ENCODE assay signal across 8 cellular contexts in the genomic region with DNA sequence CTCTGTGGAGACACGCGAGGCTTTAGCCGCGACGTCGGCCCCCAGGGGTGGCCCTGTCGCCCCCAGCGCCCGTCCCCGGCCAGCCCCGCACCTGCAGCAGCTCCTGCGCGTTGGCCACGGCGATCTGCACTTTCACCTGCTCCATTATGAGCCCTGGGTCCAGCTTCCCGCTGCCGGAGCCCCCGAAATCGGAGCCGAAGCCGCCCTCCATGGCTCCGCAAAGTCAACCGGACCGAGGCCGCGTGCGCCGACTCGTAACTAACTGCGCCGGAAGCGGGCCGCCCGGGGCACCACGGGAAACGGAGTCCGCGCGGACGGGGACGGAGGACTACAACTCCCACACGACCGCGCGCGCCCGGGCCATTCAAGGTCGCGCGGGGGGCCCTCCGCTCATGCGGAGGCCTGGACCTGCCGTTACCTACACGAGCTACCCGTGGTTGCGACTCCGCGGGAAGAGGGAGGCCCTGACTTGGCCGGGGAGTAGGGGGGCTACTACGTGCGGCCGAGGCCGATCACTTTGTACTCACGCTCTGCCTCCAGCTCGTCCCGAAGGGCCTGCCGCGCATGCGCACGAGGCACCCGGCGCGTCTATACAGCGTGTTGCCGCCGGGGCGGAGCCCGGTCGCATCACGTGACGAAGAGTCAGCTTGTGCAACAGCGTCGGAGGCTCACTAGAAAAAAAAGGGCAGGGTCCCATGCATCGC. TPM values are rescaled to one million over a fixed set of nuclear protein-coding genes. Genes with fewer than 3 reads are reported as not detected.
DNase-seq lines count a peak whose midpoint lies in the region; ATAC-seq and TF ChIP-seq lines count a peak whose summit lies in the region.

A gene (minus strand): TSS at position 264 of the 704 bp plus-strand sequence. CDS start 53 bp downstream, at position 211.

- H3K27me3 ChIP-seq in BLaER1 treated with 17β-estradiol and CSF1 and Interleukin-3, amounts not matched to agents 10 nM and 100 nM = no peaks in the 10 kb centered on the region
- H3K27me3 ChIP-seq in colonic mucosa = no peaks in the 10 kb centered on the region

- H3K4me2 ChIP-seq in BLaER1 treated with 17β-estradiol and CSF1 and Interleukin-3, amounts not matched to agents 10 nM and 100 nM = peak within 1 kb of the TSS; percentile 89 to 100 (median 99)

- peak within 1 kb of the TSS; percentile 95 for H3K4me3 Mint-ChIP-seq in activated CD4-positive, alpha-beta T cell treated with anti-CD3 and anti-CD28 coated beads, Interleukin-2, amount 10 ng/mL, durations not matched to agents 24 days and 14 days

- H3K9me3 ChIP-seq in BLaER1 treated with 17β-estradiol and CSF1 and Interleukin-3, amounts not matched to agents 10 nM and 100 nM (replicated peaks in 1 of 11) = no peaks in the 10 kb centered on the region
- H3K9me3 ChIP-seq in colonic mucosa = no peaks in the 10 kb centered on the region

- ATAC-seq in GM19351 (IDR thresholded peaks at IDR 0.05; ENCODE audit: unreplicated experiment) (peak; percentile 85), HG03520 (IDR thresholded peaks at IDR 0.05; ENCODE audit: unreplicated experiment) (peak; percentile 71), left colon (peak; percentile 91)

- peak within 1 kb of the TSS; percentile 98 for H3K27ac Mint-ChIP-seq in activated CD4-positive, alpha-beta T cell treated with anti-CD3 and anti-CD28 coated beads, Interleukin-2, amount 10 ng/mL, durations not matched to agents 24 days and 14 days

- peak; percentile 98 for DNase-seq in NCI-H69 (lab: John Stamatoyannopoulos, UW)
- peak; percentile 100 for DNase-seq in activated CD4-positive, alpha-beta T cell treated with anti-CD3 and anti-CD28 coated beads, Interleukin-2, amount 10 ng/mL, durations not matched to agents 24 days and 14 days
- DNase-seq in colonic mucosa = peak; percentile 97
- peak; percentile 96 to 98 for DNase-seq in left colon
- peak; percentile 92 to 96 for DNase-seq in stimulated activated CD4-positive, alpha-beta T cell treated with anti-CD3 and anti-CD28 coated beads, Interleukin-1b, Interleukin-23, amount 100 ng/mL, for 4 hours (ENCODE audit: low read depth in 2 of 2)

- H3K4me1 Mint-ChIP-seq in activated CD4-positive, alpha-beta T cell treated with anti-CD3 and anti-CD28 coated beads, Interleukin-2, amount 10 ng/mL, durations not matched to agents 24 days and 14 days = peaks cover 9% of the 10 kb centered on the region

- H3K36me3 Mint-ChIP-seq in activated CD4-positive, alpha-beta T cell treated with anti-CD3 and anti-CD28 coated beads, Interleukin-2, amount 10 ng/mL, durations not matched to agents 24 days and 14 days (ENCODE audit: low read depth) = peaks cover 34% of the 10 kb centered on the region

- no peaks in the 10 kb centered on the region for H3K9me3 Mint-ChIP-seq in activated CD4-positive, alpha-beta T cell treated with anti-CD3 and anti-CD28 coated beads, Interleukin-2, amount 10 ng/mL, durations not matched to agents 24 days and 14 days

- H3K27me3 Mint-ChIP-seq in activated CD4-positive, alpha-beta T cell treated with anti-CD3 and anti-CD28 coated beads, Interleukin-2, amount 10 ng/mL, durations not matched to agents 24 days and 14 days = no peaks in the 10 kb centered on the region

- H3K9ac ChIP-seq in BLaER1 treated with 17β-estradiol and CSF1 and Interleukin-3, amounts not matched to agents 10 nM and 100 nM = peak within 1 kb of the TSS; percentile 94 to 100 (median 98)
- H3K9ac ChIP-seq in colonic mucosa (ENCODE audit: low read depth in 2 of 2, low read length in 2 of 2) = peak within 1 kb of the TSS; percentile 79 to 93

- peak within 1 kb of the TSS; percentile 97 to 100 (median 99) for H3K27ac ChIP-seq in BLaER1 treated with 17β-estradiol and CSF1 and Interleukin-3, amounts not matched to agents 10 nM and 100 nM
- peak within 1 kb of the TSS; percentile 94 for H3K27ac ChIP-seq in colonic mucosa

- peaks cover 38 to 70% (median 58%) of the 10 kb centered on the region in 11 experiments for H3K36me3 ChIP-seq in BLaER1 treated with 17β-estradiol and CSF1 and Interleukin-3, amounts not matched to agents 10 nM and 100 nM
- H3K36me3 ChIP-seq in colonic mucosa = no peaks in the 10 kb centered on the region

- peaks cover 42 to 91% (median 89%) of the 10 kb centered on the region in 10 experiments for H3K4me1 ChIP-seq in BLaER1 treated with 17β-estradiol and CSF1 and Interleukin-3, amounts not matched to agents 10 nM and 100 nM
- H3K4me1 ChIP-seq in colonic mucosa = peaks cover 17% of the 10 kb centered on the region

- peaks cover 27 to 92% (median 72%) of the 10 kb centered on the region in 11 experiments for H4K20me1 ChIP-seq in BLaER1 treated with 17β-estradiol and CSF1 and Interleukin-3, amounts not matched to agents 10 nM and 100 nM

- peak within 1 kb of the TSS; percentile 80 to 98 (median 89) for H3K4me3 ChIP-seq in BLaER1 treated with 17β-estradiol and CSF1 and Interleukin-3, amounts not matched to agents 10 nM and 100 nM
- H3K4me3 ChIP-seq in colonic mucosa = peak within 1 kb of the TSS; percentile 95

- TF ChIP-seq CTCF in colonic mucosa (IDR thresholded peaks at IDR 0.05) = no peak

- intact Hi-C loops in activated CD4-positive, alpha-beta T cell treated with anti-CD3 and anti-CD28 coated beads, Interleukin-2, amount 10 ng/mL, durations not matched to agents 24 days and 14 days (cut with micrococcal nuclease) = no loop called here
- intact Hi-C loops in colonic mucosa (cut with DNase I) (no loop called here), left colon (cut with DNase I, micrococcal nuclease) (no loop called here)

RNA-seq across cellular contexts. Expression of the gene that starts here (rescaled TPM):
- 182 and 190 TPM in 2 replicates for total RNA-seq in activated CD4-positive, alpha-beta T cell treated with anti-CD3 and anti-CD28 coated beads, Interleukin-2, amount 10 ng/mL, durations not matched to agents 24 days and 14 days
- total RNA-seq in colonic mucosa (100 to 1,000 TPM; 100 to 252 TPM), left colon (100 to 1,000 TPM in 1 of 2 donors, 10 to 100 TPM in 1; 90.2 to 129 TPM)

Comparison
In these comparisons a context has a peak if more than half of its experiments do, and no peak if none do; other contexts are left out.
1. Peak in every context shown above with its lines: DNase-seq, ATAC-seq, H3K4me3 ChIP-seq and H3K27ac ChIP-seq.